ENCODE assay signal across 26 cellular contexts in genomic region chr2:211939177-211939576, GRCh38.
DNase-seq lines count a peak whose midpoint lies in the region; ATAC-seq, FAIRE-seq and TF ChIP-seq lines count a peak whose summit lies in the region.
"Had no signal": no experiment of that assay in that cellular context is flagged by ENCODE, and none has a peak within 500 bp of the region (broad histone marks: within the 10 kb centered on the region; RNA-seq: fewer than 3 reads in every experiment).

No MANE protein-coding gene starts in this region.

- intact Hi-C loops in HepG2 (cut with micrococcal nuclease; ENCODE audit: unreplicated experiment) (no loop called here), right lobe of liver (cut with DNase I) (no loop called here), IMR-90 (cut with micrococcal nuclease) (no loop called here), gastrocnemius medialis (cut with DNase I; ENCODE audit: low total_unique reads) (no loop called here)

- H2BK5ac ChIP-seq in IMR-90 (ENCODE audit: low read depth, low read length, poor library complexity, severe bottlenecking), result no peak overlapping the region

- dilution Hi-C loops in IMR-90 (cut with HindIII; ENCODE audit: low sequenced_read_pairs, unreplicated experiment), result no loop called here

- H2BK15ac ChIP-seq in IMR-90 (ENCODE audit: low read depth, low read length), result no peak overlapping the region

- no peak overlapping the region for H4K5ac ChIP-seq in IMR-90 (ENCODE audit: low read depth, low read length)

- H4K91ac ChIP-seq in IMR-90 (ENCODE audit: insufficient read depth, low read depth, low read length), result no peak overlapping the region

- no peaks in the 10 kb centered on the region for H3K9me3 ChIP-seq in HepG2 (ENCODE audit: low read length)
- no peaks in the 10 kb centered on the region for H3K9me3 ChIP-seq in right lobe of liver
- no peaks in the 10 kb centered on the region for H3K9me3 ChIP-seq in IMR-90 (ENCODE audit: control insufficient read depth, insufficient read depth, low read length)
- no peaks in the 10 kb centered on the region for H3K9me3 ChIP-seq in gastrocnemius medialis
- H3K9me3 ChIP-seq: Caco-2 had no signal

- no peak for ATAC-seq in HepG2
- ATAC-seq in right lobe of liver, result no peak
- no peak for ATAC-seq in IMR-90 (ENCODE audit: low read depth)
- no peak for ATAC-seq in gastrocnemius medialis
- ATAC-seq: CD8-positive, alpha-beta T cell had no signal

- POLR2A ChIA-PET in HepG2 (lab: Yijun Ruan, JAX), result no interaction called here
- POLR2A ChIA-PET in IMR-90 (lab: Charles Lee; ENCODE audit: unreplicated experiment), result no interaction called here
- POLR2A ChIA-PET in GM10248 (lab: Yijun Ruan, JAX), result no interaction called here

- FAIRE-seq in HepG2 (lab: Jason Lieb, UNC), result no peak
- FAIRE-seq: A204.1, D721Med, GM12891, GM19239 had no signal

- no peak for TF ChIP-seq POLR2A in HepG2 (IDR thresholded peaks at IDR 0.05; ENCODE audit: insufficient read depth in 1 of 2, low read depth in 2 of 2, low read length in 2 of 2)
- TF ChIP-seq POLR2A in right lobe of liver (IDR thresholded peaks at IDR 0.05), result no peak
- no peak for TF ChIP-seq POLR2A in IMR-90 (IDR thresholded peaks at IDR 0.05; ENCODE audit: low read depth, low read length)
- no peak for TF ChIP-seq POLR2A in gastrocnemius medialis (IDR thresholded peaks at IDR 0.05)

- no peaks in the 10 kb centered on the region for H4K20me1 ChIP-seq in HepG2 (ENCODE audit: insufficient read depth, low read length)
- H4K20me1 ChIP-seq in IMR-90 (ENCODE audit: insufficient read depth, low read length), result no peaks in the 10 kb centered on the region
- H4K20me1 ChIP-seq: BLaER1 treated with 17β-estradiol and CSF1 and Interleukin-3, amounts not matched to agents 10 nM and 100 nM had no signal

- no peak overlapping the region for H2AFZ ChIP-seq in HepG2 (ENCODE audit: low read length)
- H2AFZ ChIP-seq in IMR-90 (replicated peaks; ENCODE audit: low read length, poor library complexity), result no peak overlapping the region

- H3K4me1 ChIP-seq in HepG2 (ENCODE audit: insufficient read depth, low read length) (no peaks in the 10 kb centered on the region), right lobe of liver (no peaks in the 10 kb centered on the region), IMR-90 (ENCODE audit: control insufficient read depth, insufficient read depth, low read length) (no peaks in the 10 kb centered on the region), gastrocnemius medialis (peaks cover 12 to 25% of the 10 kb centered on the region in 2 donors)
- H3K4me1 ChIP-seq: BLaER1 treated with 17β-estradiol and CSF1 and Interleukin-3, amounts not matched to agents 10 nM and 100 nM; Caco-2 had no signal

- H3K9ac ChIP-seq in HepG2 (ENCODE audit: insufficient read depth, low read depth, low read length) (no peak overlapping the region), IMR-90 (ENCODE audit: low read depth, low read length) (no peak overlapping the region)
- H3K9ac ChIP-seq: BLaER1 treated with 17β-estradiol and CSF1 and Interleukin-3, amounts not matched to agents 10 nM and 100 nM had no signal

- in situ Hi-C loops in HepG2 (cut with HindIII; ENCODE audit: extremely low pct_ligation_motif_present, low pct_unique_long_range_greater_than_20kb) (no loop called here), IMR-90 (cut with MboI; ENCODE audit: low sequenced_read_pairs) (no loop called here), gastrocnemius medialis (cut with MboI; ENCODE audit: low sequenced_read_pairs in 4 of 4) (no loop called here)

- H3K4me3 ChIP-seq in HepG2 (replicated peaks in 1 of 3; ENCODE audit: insufficient read depth in 1 of 3, low read depth in 2 of 3, low read length in 3 of 3), result no peak overlapping the region
- no peak overlapping the region for H3K4me3 ChIP-seq in right lobe of liver
- H3K4me3 ChIP-seq in IMR-90 (ENCODE audit: insufficient read depth, low read depth, low read length), result no peak overlapping the region
- no peak overlapping the region for H3K4me3 ChIP-seq in gastrocnemius medialis
- H3K4me3 ChIP-seq: BLaER1 treated with 17β-estradiol and CSF1 and Interleukin-3, amounts not matched to agents 10 nM and 100 nM had no signal

- BruUV-seq in HepG2 (replicated peaks; lab: Mats Ljungman, UMichigan) (no TSS peak), IMR-90 (replicated peaks; lab: Mats Ljungman, UMichigan) (no TSS peak)

- no peak overlapping the region for H3K4ac ChIP-seq in IMR-90 (ENCODE audit: low read depth, low read length)

- no peak overlapping the region for H3K27ac ChIP-seq in HepG2 (ENCODE audit: extremely low read length, insufficient read depth, low read length)
- H3K27ac ChIP-seq in right lobe of liver, result no peak overlapping the region
- H3K27ac ChIP-seq in IMR-90 (ENCODE audit: insufficient read depth, low read length), result no peak overlapping the region
- H3K27ac ChIP-seq in gastrocnemius medialis, result no peak overlapping the region
- H3K27ac ChIP-seq: BLaER1 treated with 17β-estradiol and CSF1 and Interleukin-3, amounts not matched to agents 10 nM and 100 nM; C4-2B had no signal

- H3K9me1 ChIP-seq in IMR-90 (ENCODE audit: insufficient read depth, low read length), result no peaks in the 10 kb centered on the region

- no peak overlapping the region for H3K56ac ChIP-seq in IMR-90 (ENCODE audit: extremely low read depth, insufficient read depth, low read length)

- CTCF ChIA-PET in HepG2 (lab: Yijun Ruan, JAX; ENCODE audit: low intra/inter-chr PET ratio, low total read pairs), result no interaction called here
- CTCF ChIA-PET in IMR-90 (lab: Yijun Ruan, JAX), result no interaction called here
- CTCF ChIA-PET in GM10248 (lab: Yijun Ruan, JAX), result interaction anchor here (1.2 kb wide), 1 partner anchor 32 kb away, joined by 4 read pairs; no protein-coding TSS in a partner anchor

- TF ChIP-seq RAD21 in HepG2 (CRISPR knock-in tag; IDR thresholded peaks at IDR 0.05) (no peak), IMR-90 (IDR thresholded peaks at IDR 0.05; ENCODE audit: low read length) (no peak)

- no peak overlapping the region for H2AK9ac ChIP-seq in IMR-90 (replicated peaks; ENCODE audit: low read depth, low read length, poor library complexity)

- no peak overlapping the region for H4K8ac ChIP-seq in IMR-90 (ENCODE audit: low read depth in 2 of 2, low read length in 2 of 2)

- H3K4me2 ChIP-seq in HepG2 (ENCODE audit: low read depth, low read length) (no peak overlapping the region), IMR-90 (ENCODE audit: low read depth, low read length) (no peak overlapping the region)
- H3K4me2 ChIP-seq: BLaER1 treated with 17β-estradiol and CSF1 and Interleukin-3, amounts not matched to agents 10 nM and 100 nM had no signal

- no peak for TF ChIP-seq EP300 in HepG2 (IDR thresholded peaks at IDR 0.05; ENCODE audit: low read depth in 2 of 2, low read length in 2 of 2)
- no peak for TF ChIP-seq EP300 in HepG2 (CRISPR knock-in tag; IDR thresholded peaks at IDR 0.05; ENCODE audit: borderline replicate concordance)

- DNase-seq in HepG2 (ENCODE audit: low spot score) (no peak), right lobe of liver (no peak), IMR-90 (no peak), RPMI8226 (peak; percentile 54), globus pallidus (ENCODE audit: low spot score) (no peak), GM10248 (ENCODE audit: extremely low spot score) (no peak), gastrocnemius medialis (no peak)
- DNase-seq: 8988T; AML-193; Caco-2; Calu3; CD4-positive, alpha-beta T cell; CD8-positive, alpha-beta T cell; DMS 273 treated with DMSO at 0.1 percent for 48 hours; DMS153; DMS53; DMS79; DND-41; EL; GDM1 had no signal

- no peaks in the 10 kb centered on the region for H3K36me3 ChIP-seq in HepG2 (replicated peaks in 1 of 2; ENCODE audit: control insufficient read depth in 1 of 2, insufficient read depth in 2 of 2, low read length in 2 of 2)
- H3K36me3 ChIP-seq in right lobe of liver, result no peaks in the 10 kb centered on the region
- H3K36me3 ChIP-seq in IMR-90 (ENCODE audit: control insufficient read depth, insufficient read depth, low read length), result no peaks in the 10 kb centered on the region
- H3K36me3 ChIP-seq in gastrocnemius medialis, result no peaks in the 10 kb centered on the region
- H3K36me3 ChIP-seq: BLaER1 treated with 17β-estradiol and CSF1 and Interleukin-3, amounts not matched to agents 10 nM and 100 nM had no signal

- 2% methylated on average over 2 of the region's 2 CpGs for WGBS in HepG2 (ENCODE audit: low lambda C conversion rate)
- 60% methylated on average over 2 of the region's 2 CpGs for WGBS in right lobe of liver (ENCODE audit: insufficient coverage, low coverage, low lambda C conversion rate, missing lambda C conversion rate)
- WGBS in IMR-90 (ENCODE audit: extremely low coverage in 2 of 2, insufficient read length in 1 of 2), 2 experiments, result no CpG with 5 or more reads among the region's 2 CpGs

- H3K79me2 ChIP-seq in HepG2 (ENCODE audit: insufficient read depth, low read length), result no peaks in the 10 kb centered on the region

- H2AK5ac ChIP-seq in IMR-90 (ENCODE audit: low read depth, low read length), result no peak overlapping the region

- H3K14ac ChIP-seq in IMR-90 (replicated peaks; ENCODE audit: low read depth, low read length), result no peak overlapping the region

- no peak overlapping the region for H2BK120ac ChIP-seq in IMR-90 (ENCODE audit: low read depth, low read length)

- TF ChIP-seq CTCF in HepG2 (CRISPR knock-in tag; IDR thresholded peaks at IDR 0.05) (no peak), right lobe of liver (IDR thresholded peaks at IDR 0.05) (no peak), IMR-90 (conservative IDR thresholded peaks at IDR 0.05; ENCODE audit: low read depth, low read length) (no peak), GM10248 (IDR thresholded peaks at IDR 0.05; ENCODE audit: control extremely low read depth, extremely low read depth, low read depth, missing control alignments) (no peak), gastrocnemius medialis (IDR thresholded peaks at IDR 0.05 in 4 of 5, conservative IDR thresholded peaks at IDR 0.05 in 1 of 5) (no peak)

- H3K18ac ChIP-seq in IMR-90 (ENCODE audit: low read depth, low read length), result no peak overlapping the region

- no peaks in the 10 kb centered on the region for H3K79me1 ChIP-seq in IMR-90 (ENCODE audit: low read depth in 1 of 2, low read length in 2 of 2)

- H3K27me3 ChIP-seq in HepG2 (ENCODE audit: control insufficient read depth in 1 of 2, insufficient read depth in 2 of 2, low read length in 2 of 2) (no peaks in the 10 kb centered on the region), right lobe of liver (no peaks in the 10 kb centered on the region), IMR-90 (ENCODE audit: control insufficient read depth, insufficient read depth, low read length) (no peaks in the 10 kb centered on the region), gastrocnemius medialis (no peaks in the 10 kb centered on the region)
- H3K27me3 ChIP-seq: BLaER1 treated with 17β-estradiol and CSF1 and Interleukin-3, amounts not matched to agents 10 nM and 100 nM had no signal

- H3K23ac ChIP-seq in IMR-90 (ENCODE audit: low read depth, low read length), result no peak overlapping the region

- H2BK20ac ChIP-seq in IMR-90 (ENCODE audit: low read depth, low read length), result no peak overlapping the region
